8 cellular contexts compared by ENCODE assay signal in genomic region chr18:74994502-74995403, GRCh38.
DNase-seq lines count a peak whose midpoint lies in the region; ATAC-seq and TF ChIP-seq lines count a peak whose summit lies in the region.

No MANE protein-coding gene starts in this region.

- in situ Hi-C loops in GM13976 (cut with MboI; ENCODE audit: low sequenced_read_pairs, unreplicated experiment): no loop called here

- H3K4me1 Mint-ChIP-seq in activated T-cell treated with anti-CD3 and anti-CD28 coated beads, Interleukin-2, amount 50 U/mL, for 4 hours (ENCODE audit: low read depth): peaks cover 52% of the 10 kb centered on the region

- H3K4me3 Mint-ChIP-seq in activated T-cell treated with anti-CD3 and anti-CD28 coated beads, Interleukin-2, amount 50 U/mL, for 4 hours: peak overlapping the region; percentile 62

- H3K27ac ChIP-seq in mesodermal cell (ENCODE audit: low read depth, low read length, severe bottlenecking): peak overlapping the region; percentile 25

- 83 to 85% methylated on average over 15 to 16 of the region's 19 CpGs for WGBS in mesodermal cell (ENCODE audit: insufficient coverage in 2 of 2), 2 experiments

- H3K4me3 ChIP-seq in mesodermal cell (ENCODE audit: extremely low read depth, insufficient read depth, low read length, poor library complexity, severe bottlenecking): no peak overlapping the region

- H3K9me3 ChIP-seq in mesodermal cell (ENCODE audit: control insufficient read depth, low read length): no peaks in the 10 kb centered on the region

- peaks cover 9% of the 10 kb centered on the region for H3K4me1 ChIP-seq in mesodermal cell (ENCODE audit: control insufficient read depth, insufficient read depth, low read length, poor library complexity, severe bottlenecking)

- TF ChIP-seq CTCF in GM13976 (IDR thresholded peaks at IDR 0.05; ENCODE audit: borderline replicate concordance, control extremely low read depth, extremely low read depth, insufficient read depth, missing control alignments): no peak

- no peaks in the 10 kb centered on the region for H3K27me3 Mint-ChIP-seq in activated T-cell treated with anti-CD3 and anti-CD28 coated beads, Interleukin-2, amount 50 U/mL, for 4 hours (ENCODE audit: low read depth)

- no peaks in the 10 kb centered on the region for H3K9me3 Mint-ChIP-seq in activated T-cell treated with anti-CD3 and anti-CD28 coated beads, Interleukin-2, amount 50 U/mL, for 4 hours

- no peaks in the 10 kb centered on the region for H3K36me3 ChIP-seq in mesodermal cell (ENCODE audit: control insufficient read depth, insufficient read depth, low read length)

- peak; percentile 77 for ATAC-seq in GM21390 (IDR thresholded peaks at IDR 0.05; ENCODE audit: unreplicated experiment)
- peak; percentile 57 for ATAC-seq in HG03558 (IDR thresholded peaks at IDR 0.05; ENCODE audit: extremely low read depth, unreplicated experiment)
- ATAC-seq in activated T-cell treated with anti-CD3 and anti-CD28 coated beads, Interleukin-2, amount 50 U/mL, for 4 hours: peak; percentile 58 to 72

- DNase-seq in GM13976 (ENCODE audit: low spot score) (peak; percentile 45), HuH-7.5 (ENCODE audit: low spot score) (no peak), hippocampal formation (lab: John Stamatoyannopoulos, UW) (no peak), NCI-H2107 (lab: John Stamatoyannopoulos, UW) (no peak)
- DNase-seq in activated T-cell treated with anti-CD3 and anti-CD28 coated beads, Interleukin-2, amount 50 U/mL, for 4 hours: no peak

- H3K36me3 Mint-ChIP-seq in activated T-cell treated with anti-CD3 and anti-CD28 coated beads, Interleukin-2, amount 50 U/mL, for 4 hours (ENCODE audit: insufficient read depth): peaks cover 14% of the 10 kb centered on the region
